Comparison of ENCODE assay signal across 14 cellular contexts in genomic region chr11:102171101-102171500, GRCh38.
A peak's percentile ranks its signal among the peaks of the same experiment; 100 is the strongest.
DNase-seq lines count a peak whose midpoint lies in the region; ATAC-seq and TF ChIP-seq lines count a peak whose summit lies in the region.
"Had no signal": no experiment of that assay in that cellular context is flagged by ENCODE, and none has a peak within 500 bp of the region (broad histone marks: within the 10 kb centered on the region; RNA-seq: fewer than 3 reads in every experiment).

No MANE protein-coding gene starts in this region.

- H3K9me3 ChIP-seq in RWPE2 (ENCODE audit: severe bottlenecking) = no peaks in the 10 kb centered on the region
- H3K9me3 ChIP-seq: SJCRH30 had no signal

- peak overlapping the region; percentile 85 for H3K27ac ChIP-seq in RWPE2 (ENCODE audit: poor library complexity, severe bottlenecking)
- H3K27ac ChIP-seq: SJCRH30 had no signal

- TF ChIP-seq CTCF in RWPE2 (IDR thresholded peaks at IDR 0.05; ENCODE audit: poor library complexity, severe bottlenecking) (no peak), omental fat pad (IDR thresholded peaks at IDR 0.05) (no peak)

- H3K4me1 ChIP-seq in RWPE2 (ENCODE audit: insufficient read depth, poor library complexity, severe bottlenecking) = peaks cover 58% of the 10 kb centered on the region
- H3K4me1 ChIP-seq: SJCRH30 had no signal

- no peak overlapping the region for H3K4me3 ChIP-seq in RWPE2 (ENCODE audit: severe bottlenecking)
- H3K4me3 ChIP-seq: SJCRH30 had no signal

- in situ Hi-C loops in ACHN (cut with HindIII; ENCODE audit: low pct_ligation_motif_present, low pct_unique_long_range_greater_than_20kb, low sequenced_read_pairs) = no loop called here

- H3K36me3 ChIP-seq in RWPE2 (ENCODE audit: low read depth) = peaks cover 50% of the 10 kb centered on the region
- H3K36me3 ChIP-seq: SJCRH30 had no signal

- H3K27me3 ChIP-seq in RWPE2 (ENCODE audit: insufficient read depth, poor library complexity, severe bottlenecking) = no peaks in the 10 kb centered on the region
- H3K27me3 ChIP-seq: SJCRH30 had no signal

- ATAC-seq in RWPE2 (ENCODE audit: low read depth) = peak; percentile 71
- ATAC-seq in omental fat pad (ENCODE audit: low FRiP score) = peak; percentile 74
- no peak for ATAC-seq in GM18517 (IDR thresholded peaks at IDR 0.05; ENCODE audit: unreplicated experiment)

- DNase-seq in ACHN (peak; percentile 8), RWPE2 (ENCODE audit: low spot score) (no peak), fibroblast of peridontal ligament (ENCODE audit: extremely low read depth) (peak; percentile 93), omental fat pad (ENCODE audit: low spot score) (no peak), OCI-M2 (lab: John Stamatoyannopoulos, UW; ENCODE audit: unreplicated experiment) (no peak), SKM-1 treated with dmso at 0.1 percent for 144 hours (lab: John Stamatoyannopoulos, UW; ENCODE audit: unreplicated experiment) (no peak), C1 segment of cervical spinal cord (lab: John Stamatoyannopoulos, UW) (no peak)
- DNase-seq: activated CD4-positive, alpha-beta T cell treated with anti-CD3 and anti-CD28 coated beads, Interleukin-2, amount 50 U/mL, for 1 hour; activated naive CD4-positive, alpha-beta T cell; GF-D8; NCI-H1930; SJCRH30; small intestine had no signal

Comparison
In these comparisons a context has a peak if more than half of its experiments do, and no peak if none do; other contexts are left out.
1. DNase-seq: peak in ACHN (single experiment) and fibroblast of peridontal ligament (single experiment); none in RWPE2 (single experiment), omental fat pad (single experiment), OCI-M2 (single experiment), SKM-1 treated with dmso at 0.1 percent for 144 hours (single experiment) and C1 segment of cervical spinal cord (0 of 14).